Comparison of ENCODE assay signal across 21 cellular contexts in the genomic region with DNA sequence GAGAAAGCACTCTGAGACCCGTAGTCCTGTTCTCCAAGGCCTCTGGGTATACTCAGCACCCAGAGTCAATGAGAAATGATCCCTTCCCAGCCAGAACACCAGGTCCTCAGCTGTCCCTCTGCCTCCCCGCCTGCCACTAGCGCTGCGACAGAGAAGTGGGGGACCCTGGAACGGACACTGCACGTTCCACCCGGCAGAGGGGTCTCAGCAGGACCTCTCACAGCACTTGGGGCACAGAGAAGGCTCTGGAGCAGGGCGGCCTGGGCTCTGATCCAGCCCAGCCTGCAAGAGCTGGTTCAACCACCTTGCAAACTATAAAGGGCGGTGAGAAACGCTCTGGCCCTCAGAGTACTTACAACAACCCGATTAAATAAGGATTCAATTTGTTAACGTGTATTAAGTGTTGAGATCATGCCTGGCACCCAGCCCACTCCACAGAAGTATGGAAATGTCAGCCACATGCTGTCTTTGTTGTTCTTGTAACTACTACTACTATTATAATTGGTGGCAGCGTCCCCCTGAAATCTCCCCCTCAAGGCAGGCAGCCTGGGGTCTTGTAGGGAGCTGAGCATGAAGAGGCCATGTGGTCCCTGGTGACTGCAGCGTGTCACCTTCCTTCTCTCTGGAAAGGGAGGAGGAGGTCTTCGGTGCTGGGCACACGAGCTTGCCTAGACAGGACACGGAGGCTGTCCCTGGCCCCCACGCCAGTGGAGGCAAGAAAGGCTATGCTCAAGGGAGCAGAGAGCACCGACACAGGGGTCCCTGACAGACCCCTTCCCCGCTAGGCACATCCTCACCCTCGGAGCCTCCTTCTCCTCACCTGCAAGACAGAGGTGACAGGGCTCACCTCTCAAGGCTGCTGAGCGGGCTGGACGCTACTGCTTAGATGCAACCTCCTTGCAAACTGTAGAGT. TPM values are rescaled to one million over a fixed set of nuclear protein-coding genes. Genes with fewer than 3 reads are reported as not detected.
DNase-seq lines count a peak whose midpoint lies in the region; ATAC-seq and TF ChIP-seq lines count a peak whose summit lies in the region.
"Had no signal": no experiment of that assay in that cellular context is flagged by ENCODE, and none has a peak within 500 bp of the region (broad histone marks: within the 10 kb centered on the region; RNA-seq: fewer than 3 reads in every experiment).

No MANE protein-coding gene starts in this region.

- peak overlapping the region; percentile 91 to 94 for H3K27ac ChIP-seq in thoracic aorta
- H3K27ac ChIP-seq: cardiac muscle cell had no signal

- H3K36me3 Mint-ChIP-seq in dendritic cell treated with granulocyte-macrophage colony-stimulating factor and Interleukin-4, amounts not matched to agents 40 ng/mL and 50 ng/mL, for 4 days (ENCODE audit: low read depth), result peaks cover 37% of the 10 kb centered on the region
- H3K36me3 Mint-ChIP-seq: CD8-positive, alpha-beta memory T cell had no signal

- peak overlapping the region; percentile 89 for H3K27ac Mint-ChIP-seq in dendritic cell treated with granulocyte-macrophage colony-stimulating factor and Interleukin-4, amounts not matched to agents 40 ng/mL and 50 ng/mL, for 4 days
- H3K27ac Mint-ChIP-seq: CD8-positive, alpha-beta memory T cell had no signal

- no peaks in the 10 kb centered on the region for H3K27me3 ChIP-seq in thoracic aorta (replicated peaks; ENCODE audit: insufficient read depth)
- H3K27me3 ChIP-seq: heart left ventricle had no signal

- ATAC-seq in Right ventricle myocardium superior (ENCODE audit: poor library complexity), result no peak
- no peak for ATAC-seq in thoracic aorta (ENCODE audit: insufficient number of reproducible peaks, low FRiP score, low read depth)
- ATAC-seq in GM21360 (IDR thresholded peaks at IDR 0.05; ENCODE audit: unreplicated experiment), result no peak
- no peak for ATAC-seq in HG02885 (IDR thresholded peaks at IDR 0.05; ENCODE audit: poor library complexity, unreplicated experiment)
- ATAC-seq: stimulated activated memory B cell treated with anti-CD40 and anti-IgM and Interleukin-4, amounts not matched to agents 10 μg/mL and 1 μg/mL and 100 μg/mL, for 72 hours had no signal

- intact Hi-C loops in Right ventricle myocardium superior (cut with DNase I), result loop anchor here (2.0 to 5.0 kb wide), 2 partner anchors 103 to 232 kb away; a partner anchor contains a TSS
- intact Hi-C loops in cardiac septum (cut with DNase I), result loop anchor here (2.0 to 10.0 kb wide), 3 partner anchors 109 to 222 kb away; no protein-coding TSS in a partner anchor
- intact Hi-C loops in dendritic cell treated with granulocyte-macrophage colony-stimulating factor and Interleukin-4, amounts not matched to agents 40 ng/mL and 50 ng/mL, for 4 days (cut with micrococcal nuclease), result loop anchor here (5.0 kb wide), 2 partner anchors 107 to 552 kb away; no protein-coding TSS in a partner anchor

- H3K4me3 ChIP-seq in thoracic aorta, result peak overlapping the region; percentile 83
- H3K4me3 ChIP-seq: cardiac muscle cell, skin epidermis had no signal

- peaks cover 21% of the 10 kb centered on the region for H3K36me3 ChIP-seq in thoracic aorta
- H3K36me3 ChIP-seq: cardiac muscle cell, neutrophil had no signal

- H3K4me1 Mint-ChIP-seq in dendritic cell treated with granulocyte-macrophage colony-stimulating factor and Interleukin-4, amounts not matched to agents 40 ng/mL and 50 ng/mL, for 4 days (ENCODE audit: low read depth), result peaks cover 46% of the 10 kb centered on the region

- H3K9me3 ChIP-seq in thoracic aorta, result no peaks in the 10 kb centered on the region
- H3K9me3 ChIP-seq: heart left ventricle, neutrophil had no signal

- DNase-seq in Right ventricle myocardium superior (peak; percentile 41), cardiac septum (ENCODE audit: low spot score) (no peak), iris pigment epithelial cell (ENCODE audit: low read depth) (peak; percentile 70), thoracic aorta (ENCODE audit: low spot score) (no peak), NCI-H82 (lab: John Stamatoyannopoulos, UW) (no peak)
- DNase-seq: activated naive CD4-positive, alpha-beta T cell treated with anti-CD3 and anti-CD28 coated beads, Interleukin-2, amount 50 U/mL, for 16 hours; activated T-cell treated with anti-CD3 and anti-CD28 coated beads, Interleukin-2, amount 50 U/mL, for 1 hour; CD8-positive, alpha-beta memory T cell; midbrain; NCI-H1436; NCI-H345 had no signal

- peaks cover 14 to 36% of the 10 kb centered on the region in 2 donors for H3K4me1 ChIP-seq in thoracic aorta (ENCODE audit: control insufficient read depth in 1 of 2, low read depth in 2 of 2)

- TF ChIP-seq CTCF in thoracic aorta (IDR thresholded peaks at IDR 0.05), result no peak

- H3K27me3 Mint-ChIP-seq in dendritic cell treated with granulocyte-macrophage colony-stimulating factor and Interleukin-4, amounts not matched to agents 40 ng/mL and 50 ng/mL, for 4 days, result peaks cover 2% of the 10 kb centered on the region

- no peak overlapping the region for H3K4me3 Mint-ChIP-seq in dendritic cell treated with granulocyte-macrophage colony-stimulating factor and Interleukin-4, amounts not matched to agents 40 ng/mL and 50 ng/mL, for 4 days
- H3K4me3 Mint-ChIP-seq: CD8-positive, alpha-beta memory T cell; stimulated activated memory B cell treated with anti-CD40 and anti-IgM and Interleukin-4, amounts not matched to agents 10 μg/mL and 1 μg/mL and 100 μg/mL, for 72 hours had no signal

- no peaks in the 10 kb centered on the region for H3K9me3 Mint-ChIP-seq in dendritic cell treated with granulocyte-macrophage colony-stimulating factor and Interleukin-4, amounts not matched to agents 40 ng/mL and 50 ng/mL, for 4 days
- H3K9me3 Mint-ChIP-seq: CD8-positive, alpha-beta memory T cell; stimulated activated memory B cell treated with anti-CD40 and anti-IgM and Interleukin-4, amounts not matched to agents 10 μg/mL and 1 μg/mL and 100 μg/mL, for 72 hours had no signal

RNA-seq across cellular contexts. Expression of a gene that starts 2.4 kb away (rescaled TPM):
- total RNA-seq in Right ventricle myocardium superior, result 7.2 TPM
- 12.6 TPM for total RNA-seq in cardiac septum
- total RNA-seq in thoracic aorta, result 10 to 100 TPM in 1 of 2 donors, 1 to 10 TPM in 1; 3.7 to 16.2 TPM

RNA-seq across cellular contexts. Expression of a gene that starts 12.6 kb away (rescaled TPM):
- total RNA-seq in Right ventricle myocardium superior, result 0.46 TPM
- total RNA-seq in cardiac septum, result 2.5 TPM
- not detected for total RNA-seq in thoracic aorta
- total RNA-seq: CD8-positive, alpha-beta memory T cell; LHCN-M2; SK-MEL-5 had no signal

RNA-seq across cellular contexts. Expression of a gene that starts 56.6 kb away (rescaled TPM):
- total RNA-seq in Right ventricle myocardium superior (49.3 TPM), cardiac septum (20.1 TPM), thoracic aorta (10 to 100 TPM; 14.1 to 23.6 TPM)

Comparison
In these comparisons a context has a peak if more than half of its experiments do, and no peak if none do; other contexts are left out.
1. DNase-seq: peak in Right ventricle myocardium superior (single experiment) and iris pigment epithelial cell (single experiment); none in cardiac septum (single experiment), thoracic aorta (single experiment) and NCI-H82 (single experiment).